In genomic region chr18:62751341-62751821, GRCh38 we compare ENCODE assay signal across 10 cellular contexts. TPM values are rescaled to one million over a fixed set of nuclear protein-coding genes. Genes with fewer than 3 reads are reported as not detected.
DNase-seq lines count a peak whose midpoint lies in the region; ATAC-seq, FAIRE-seq and TF ChIP-seq lines count a peak whose summit lies in the region.
"Had no signal": no experiment of that assay in that cellular context is flagged by ENCODE, and none has a peak within 500 bp of the region (broad histone marks: within the 10 kb centered on the region; RNA-seq: fewer than 3 reads in every experiment).

No MANE protein-coding gene starts in this region.

- H3K9me3 ChIP-seq in A673 (ENCODE audit: low read depth, low read length, poor library complexity, severe bottlenecking) (no peaks in the 10 kb centered on the region), ectodermal cell (ENCODE audit: control insufficient read depth, low read length) (no peaks in the 10 kb centered on the region), tibial artery (no peaks in the 10 kb centered on the region)

- ATAC-seq in GM18909 (IDR thresholded peaks at IDR 0.05; ENCODE audit: poor library complexity, unreplicated experiment): no peak

- H3K4me1 ChIP-seq in A673 (ENCODE audit: insufficient read depth, low read length, poor library complexity, severe bottlenecking) (peaks cover 27% of the 10 kb centered on the region), ectodermal cell (ENCODE audit: control insufficient read depth, insufficient read depth, low read length) (peaks cover 32% of the 10 kb centered on the region), tibial artery (peaks cover 0 to 16% (median 12%) of the 10 kb centered on the region in 4 donors)

- H3K36me3 ChIP-seq in A673 (ENCODE audit: insufficient read depth, low read length, poor library complexity, severe bottlenecking) (no peaks in the 10 kb centered on the region), ectodermal cell (ENCODE audit: control insufficient read depth, insufficient read depth, low read length) (peaks cover 4% of the 10 kb centered on the region), tibial artery (no peaks in the 10 kb centered on the region)

- H3K27ac ChIP-seq in A673 (ENCODE audit: low read depth, low read length, poor library complexity, severe bottlenecking) (peak overlapping the region; percentile 4), ectodermal cell (ENCODE audit: insufficient read depth, low read depth, low read length, poor library complexity, severe bottlenecking) (peak overlapping the region; percentile 65), tibial artery (no peak overlapping the region)

- POLR2A ChIA-PET in A673 (lab: Charles Lee; ENCODE audit: low non-redundant PET): no interaction called here

- no peaks in the 10 kb centered on the region for H3K27me3 ChIP-seq in A673 (replicated peaks; ENCODE audit: insufficient read depth, low read depth, low read length, poor library complexity)
- no peaks in the 10 kb centered on the region for H3K27me3 ChIP-seq in ectodermal cell (ENCODE audit: control insufficient read depth, insufficient read depth, low read length, poor library complexity, severe bottlenecking)
- no peaks in the 10 kb centered on the region for H3K27me3 ChIP-seq in tibial artery

- DNase-seq in A673 (ENCODE audit: low spot score): peak; percentile 84
- peak; percentile 46 for DNase-seq in M059J (ENCODE audit: low read depth)
- peak; percentile 71 to 83 for DNase-seq in lung microvascular endothelial cell (ENCODE audit: low read depth in 2 of 2)
- no peak for DNase-seq in NCI-H524 (lab: John Stamatoyannopoulos, UW)
- no peak for DNase-seq in RCC 7860 (ENCODE audit: low spot score)
- no peak for DNase-seq in tibial artery
- DNase-seq: NCI-H2029 had no signal

- CTCF ChIA-PET in A673 (lab: Charles Lee): no interaction called here

- intact Hi-C loops in A673 (cut with micrococcal nuclease; ENCODE audit: unreplicated experiment): no loop called here
- intact Hi-C loops in tibial artery (cut with DNase I; ENCODE audit: low total_unique reads): no loop called here

- WGBS in ectodermal cell, 2 experiments: 15 to 17% methylated on average over 3 of the region's 3 CpGs

- no peak for FAIRE-seq in RCC 7860 (lab: Jason Lieb, UNC)
- FAIRE-seq: bronchial epithelial cell had no signal

- TF ChIP-seq CTCF in A673 (conservative IDR thresholded peaks at IDR 0.05; ENCODE audit: low read depth, low read length): no peak
- no peak for TF ChIP-seq CTCF in tibial artery (IDR thresholded peaks at IDR 0.05)

- BruUV-seq in A673 (replicated peaks; lab: Mats Ljungman, UMichigan): no TSS peak

- no peak overlapping the region for H3K4me3 ChIP-seq in A673 (ENCODE audit: low read depth, low read length, poor library complexity, severe bottlenecking)
- H3K4me3 ChIP-seq in ectodermal cell (ENCODE audit: insufficient read depth, low read depth, low read length): peak overlapping the region; percentile 3
- no peak overlapping the region for H3K4me3 ChIP-seq in tibial artery

RNA-seq across cellular contexts. Expression of gene PHLPP1, which starts 36.0 kb away (rescaled TPM):
- total RNA-seq in A673 (2021) (13.7 and 17.5 TPM in 2 replicates), lung microvascular endothelial cell (2.6 and 3.3 TPM in 2 replicates)
- 8.6 and 12.5 TPM in 2 replicates for total RNA-seq in M059J (2014; rRNA removed; shearing (Covaris generic))
- polyA plus RNA-seq in ectodermal cell (2013, experiment 1 of 4): 19.5 TPM
- 17.7 TPM for polyA plus RNA-seq in ectodermal cell (2013, experiment 2 of 4)
- polyA plus RNA-seq in ectodermal cell (2013, experiment 3 of 4): 13.2 TPM
- polyA plus RNA-seq in ectodermal cell (2013, experiment 4 of 4): 14.7 TPM

Comparison
In these comparisons a context has a peak if more than half of its experiments do, and no peak if none do; other contexts are left out.
1. DNase-seq: peak in A673 (single experiment), M059J (single experiment) and lung microvascular endothelial cell (2 of 2); none in NCI-H524 (0 of 2), RCC 7860 (single experiment) and tibial artery (0 of 2).
2. H3K27ac ChIP-seq: peak in A673 (single experiment) and ectodermal cell (single experiment); none in tibial artery (0 of 2).